In the genomic region with DNA sequence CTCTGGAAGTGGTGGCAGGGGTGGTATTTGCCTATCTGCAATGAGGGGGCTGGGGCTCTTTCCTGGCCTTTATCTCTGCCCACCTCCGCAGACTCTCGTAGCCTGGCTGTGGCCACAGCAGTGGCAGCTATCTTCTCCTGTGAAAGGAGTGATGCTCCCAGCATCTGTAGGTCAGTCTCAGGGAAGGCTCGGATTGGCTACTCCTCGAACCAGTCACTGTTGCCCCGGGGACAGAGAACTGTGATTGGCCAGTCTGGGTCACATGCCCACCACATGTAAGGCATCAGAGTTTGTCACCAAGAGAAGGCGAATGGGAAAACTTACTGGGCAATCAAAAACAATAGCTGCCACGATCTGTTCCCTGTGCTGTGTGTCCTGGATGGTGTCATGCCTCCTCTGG, we compare ENCODE assay signal across 17 cellular contexts. TPM values are rescaled to one million over a fixed set of nuclear protein-coding genes. Genes with fewer than 3 reads are reported as not detected.
DNase-seq lines count a peak whose midpoint lies in the region; ATAC-seq and TF ChIP-seq lines count a peak whose summit lies in the region.
"Had no signal": no experiment of that assay in that cellular context is flagged by ENCODE, and none has a peak within 500 bp of the region (broad histone marks: within the 10 kb centered on the region; RNA-seq: fewer than 3 reads in every experiment).

No MANE protein-coding gene starts in this region.

- no peak overlapping the region for H3K56ac ChIP-seq in IMR-90 (ENCODE audit: extremely low read depth, insufficient read depth, low read length)

- no peaks in the 10 kb centered on the region for H3K36me3 Mint-ChIP-seq in endodermal cell (ENCODE audit: low read depth)

- POLR2A ChIA-PET in IMR-90 (lab: Charles Lee; ENCODE audit: unreplicated experiment): no interaction called here
- POLR2A ChIA-PET in OCI-LY7 (lab: Charles Lee): interaction anchor here (0.5 kb wide), 1 partner anchor 39 kb away, joined by 3 read pairs; no protein-coding TSS in a partner anchor

- BruUV-seq in IMR-90 (replicated peaks; lab: Mats Ljungman, UMichigan) (no TSS peak), OCI-LY7 (replicated peaks; lab: Mats Ljungman, UMichigan) (no TSS peak)

- H4K20me1 ChIP-seq in IMR-90 (ENCODE audit: insufficient read depth, low read length) (no peaks in the 10 kb centered on the region), OCI-LY7 (ENCODE audit: insufficient read depth, low read length) (no peaks in the 10 kb centered on the region)

- H4K8ac ChIP-seq in IMR-90 (ENCODE audit: low read depth in 2 of 2, low read length in 2 of 2): no peak overlapping the region

- no peak overlapping the region for H2BK20ac ChIP-seq in IMR-90 (ENCODE audit: low read depth, low read length)

- no peaks in the 10 kb centered on the region for H3K4me1 ChIP-seq in IMR-90 (ENCODE audit: control insufficient read depth, insufficient read depth, low read length)
- no peaks in the 10 kb centered on the region for H3K4me1 ChIP-seq in OCI-LY7 (ENCODE audit: insufficient read depth, low read length, poor library complexity, severe bottlenecking)
- no peaks in the 10 kb centered on the region for H3K4me1 ChIP-seq in endodermal cell (ENCODE audit: control insufficient read depth, insufficient read depth, low read length)
- peaks cover 0 to 44% (median 22%) of the 10 kb centered on the region in 6 donors for H3K4me1 ChIP-seq in spleen
- H3K4me1 ChIP-seq: BE2C had no signal

- no peak overlapping the region for H2BK15ac ChIP-seq in IMR-90 (ENCODE audit: low read depth, low read length)

- no peak overlapping the region for H3K18ac ChIP-seq in IMR-90 (ENCODE audit: low read depth, low read length)

- H4K91ac ChIP-seq in IMR-90 (ENCODE audit: insufficient read depth, low read depth, low read length): no peak overlapping the region

- no peak overlapping the region for H3K4me3 ChIP-seq in IMR-90 (ENCODE audit: insufficient read depth, low read depth, low read length)
- no peak overlapping the region for H3K4me3 ChIP-seq in OCI-LY7 (ENCODE audit: low read depth, low read length, poor library complexity, severe bottlenecking)
- H3K4me3 ChIP-seq in endodermal cell (ENCODE audit: low read length): no peak overlapping the region
- no peak overlapping the region for H3K4me3 ChIP-seq in spleen

- no peak for TF ChIP-seq RAD21 in IMR-90 (IDR thresholded peaks at IDR 0.05; ENCODE audit: low read length)

- H2BK120ac ChIP-seq in IMR-90 (ENCODE audit: low read depth, low read length): no peak overlapping the region

- H2AK5ac ChIP-seq in IMR-90 (ENCODE audit: low read depth, low read length): no peak overlapping the region

- no peaks in the 10 kb centered on the region for H3K9me1 ChIP-seq in IMR-90 (ENCODE audit: insufficient read depth, low read length)

- no peak overlapping the region for H3K4ac ChIP-seq in IMR-90 (ENCODE audit: low read depth, low read length)

- H4K5ac ChIP-seq in IMR-90 (ENCODE audit: low read depth, low read length): no peak overlapping the region

- no peaks in the 10 kb centered on the region for H3K79me1 ChIP-seq in IMR-90 (ENCODE audit: low read depth in 1 of 2, low read length in 2 of 2)

- no peak overlapping the region for H3K27ac Mint-ChIP-seq in endodermal cell
- H3K27ac Mint-ChIP-seq: CD8-positive, alpha-beta memory T cell had no signal

- CTCF ChIA-PET in IMR-90 (lab: Yijun Ruan, JAX): no interaction called here
- CTCF ChIA-PET in OCI-LY7 (lab: Charles Lee; ENCODE audit: unreplicated experiment): interaction anchor here (1.0 kb wide), 1 partner anchor 143 kb away, joined by 3 read pairs; no protein-coding TSS in a partner anchor

- peaks cover 6% of the 10 kb centered on the region for H3K9me3 Mint-ChIP-seq in endodermal cell
- H3K9me3 Mint-ChIP-seq: CD8-positive, alpha-beta memory T cell had no signal

- H3K14ac ChIP-seq in IMR-90 (replicated peaks; ENCODE audit: low read depth, low read length): no peak overlapping the region

- H3K27me3 ChIP-seq in IMR-90 (ENCODE audit: control insufficient read depth, insufficient read depth, low read length) (peaks cover 19% of the 10 kb centered on the region; the same call in 1 of the 2 replicates), endodermal cell (ENCODE audit: control insufficient read depth, insufficient read depth, low read length, poor library complexity, severe bottlenecking) (no peaks in the 10 kb centered on the region), spleen (replicated peaks in 1 of 7) (peaks cover 0 to 19% (median 0%) of the 10 kb centered on the region in 7 donors)
- H3K27me3 ChIP-seq: BE2C had no signal

- H3K27me3 Mint-ChIP-seq in endodermal cell (ENCODE audit: insufficient read depth): peaks cover 8% of the 10 kb centered on the region

- H3K9me3 ChIP-seq in IMR-90 (ENCODE audit: control insufficient read depth, insufficient read depth, low read length) (no peaks in the 10 kb centered on the region), OCI-LY7 (ENCODE audit: low read length) (no peaks in the 10 kb centered on the region), endodermal cell (ENCODE audit: control insufficient read depth, low read length) (no peaks in the 10 kb centered on the region), spleen (no peaks in the 10 kb centered on the region)
- H3K9me3 ChIP-seq: BE2C had no signal

- no peak overlapping the region for H2BK5ac ChIP-seq in IMR-90 (ENCODE audit: low read depth, low read length, poor library complexity, severe bottlenecking)

- dilution Hi-C loops in IMR-90 (cut with HindIII; ENCODE audit: low sequenced_read_pairs, unreplicated experiment): no loop called here

- in situ Hi-C loops in IMR-90 (cut with MboI; ENCODE audit: low sequenced_read_pairs): no loop called here

- 72% methylated on average over 4 of the region's 7 CpGs; no CpG with 5 or more reads in 1 of the 2 experiments for WGBS in IMR-90 (ENCODE audit: extremely low coverage in 2 of 2, insufficient read length in 1 of 2), 2 experiments
- WGBS in endodermal cell (ENCODE audit: insufficient coverage in 1 of 2, insufficient read length in 1 of 2), 2 experiments: 87 to 94% methylated on average over 6 to 7 of the region's 7 CpGs
- whole genome bisulfite sequencing in spleen, 5 donors: 85 to 95% (median 92%) methylated on average over 3 to 7 of the region's 7 CpGs

- DNase-seq in IMR-90: no peak
- peak; percentile 11 for DNase-seq in OCI-LY7 (ENCODE audit: low spot score)
- peak; percentile 47 for DNase-seq in endodermal cell
- DNase-seq in spleen: peak; percentile 38
- DNase-seq in head of caudate nucleus: no peak
- DNase-seq in NCI-H524 treated with DMSO at 0.1 percent for 48 hours (lab: John Stamatoyannopoulos, UW): no peak
- no peak for DNase-seq in SHP77 (lab: John Stamatoyannopoulos, UW)
- DNase-seq: BE2C; CD8-positive, alpha-beta memory T cell; DND-41; GF-D8; NCI-H146; NCI-H345; NCI-H774; SHP77 treated with DMSO at 0.1 percent for 48 hours had no signal

- no peak overlapping the region for H3K27ac ChIP-seq in IMR-90 (ENCODE audit: insufficient read depth, low read length)
- H3K27ac ChIP-seq in OCI-LY7 (ENCODE audit: low read depth, low read length, poor library complexity, severe bottlenecking): no peak overlapping the region
- H3K27ac ChIP-seq in endodermal cell (ENCODE audit: low read depth, low read length): no peak overlapping the region
- H3K27ac ChIP-seq in spleen: no peak overlapping the region

- H3K36me3 ChIP-seq in IMR-90 (ENCODE audit: control insufficient read depth, insufficient read depth, low read length): no peaks in the 10 kb centered on the region
- H3K36me3 ChIP-seq in OCI-LY7 (ENCODE audit: insufficient read depth, low read length): no peaks in the 10 kb centered on the region
- H3K36me3 ChIP-seq in endodermal cell (ENCODE audit: control insufficient read depth, insufficient read depth, low read length): no peaks in the 10 kb centered on the region
- H3K36me3 ChIP-seq in spleen: no peaks in the 10 kb centered on the region
- H3K36me3 ChIP-seq: BE2C had no signal

- H3K4me1 Mint-ChIP-seq in endodermal cell: peaks cover 2% of the 10 kb centered on the region
- H3K4me1 Mint-ChIP-seq: CD8-positive, alpha-beta memory T cell had no signal

- no peak overlapping the region for H2AK9ac ChIP-seq in IMR-90 (replicated peaks; ENCODE audit: low read depth, low read length, poor library complexity)

- TF ChIP-seq POLR2A in IMR-90 (IDR thresholded peaks at IDR 0.05; ENCODE audit: low read depth, low read length): no peak
- no peak for TF ChIP-seq POLR2A in spleen (IDR thresholded peaks at IDR 0.05)

- H3K4me2 ChIP-seq in IMR-90 (ENCODE audit: low read depth, low read length) (no peak overlapping the region), OCI-LY7 (ENCODE audit: low read length) (no peak overlapping the region; the same call in 1 of the 2 replicates)

- H3K9ac ChIP-seq in IMR-90 (ENCODE audit: low read depth, low read length): no peak overlapping the region
- H3K9ac ChIP-seq in endodermal cell (ENCODE audit: extremely low read depth, low read length, poor library complexity, severe bottlenecking): no peak overlapping the region

- no peak overlapping the region for H3K23ac ChIP-seq in IMR-90 (ENCODE audit: low read depth, low read length)

- no peak overlapping the region for H3K4me3 Mint-ChIP-seq in endodermal cell
- H3K4me3 Mint-ChIP-seq: CD8-positive, alpha-beta memory T cell had no signal

- no peak for ATAC-seq in IMR-90 (ENCODE audit: low read depth)
- ATAC-seq: Panc1 had no signal

- no peak for TF ChIP-seq CTCF in IMR-90 (conservative IDR thresholded peaks at IDR 0.05; ENCODE audit: low read depth, low read length)
- TF ChIP-seq CTCF in OCI-LY7 (conservative IDR thresholded peaks at IDR 0.05; ENCODE audit: low read length): no peak
- no peak for TF ChIP-seq CTCF in endodermal cell (conservative IDR thresholded peaks at IDR 0.05)
- TF ChIP-seq CTCF in spleen (IDR thresholded peaks at IDR 0.05 in 8 of 11, conservative IDR thresholded peaks at IDR 0.05 in 3 of 11): no peak

- no peaks in the 10 kb centered on the region for H3K79me2 ChIP-seq in OCI-LY7 (ENCODE audit: insufficient read depth, low read depth, low read length)

- H3K9me2 ChIP-seq in OCI-LY7 (ENCODE audit: insufficient read depth, low read length): no peaks in the 10 kb centered on the region

- intact Hi-C loops in IMR-90 (cut with micrococcal nuclease) (no loop called here), OCI-LY7 (cut with micrococcal nuclease; ENCODE audit: unreplicated experiment) (loop anchor here (10.0 kb wide), 1 partner anchor 284 kb away; no protein-coding TSS in a partner anchor), spleen (cut with DNase I; ENCODE audit: low total_unique reads) (no loop called here), head of caudate nucleus (cut with DNase I) (no loop called here)

- H2AFZ ChIP-seq in IMR-90 (replicated peaks; ENCODE audit: low read length, poor library complexity) (no peak overlapping the region), OCI-LY7 (ENCODE audit: low read length) (no peak overlapping the region)

RNA-seq across cellular contexts. Expression of a gene that starts 30.1 kb away (rescaled TPM):
- total RNA-seq in IMR-90 (2012; rRNA removed) (not detected in 2 replicates), OCI-LY7 (2022) (0.21 TPM in 1 of 2 replicates, not detected in the other), endodermal cell (10 to 100 TPM; 15.3 to 17.0 TPM), spleen (100 to 1,000 TPM in 2 of 7 donors, 10 to 100 TPM in 5; 62.5 to 145 (median 68.7) TPM)
- polyA plus RNA-seq in IMR-90 (2012; rRNA removed) (not detected in 2 replicates), spleen (10 to 100 TPM in 1 of 3 donors, 1 to 10 TPM in 2; 6.0 to 18.3 (median 6.7) TPM)
- polyA plus RNA-seq in IMR-90 (2012; cell fraction: cytosol; rRNA removed): not detected in 2 replicates
- not detected in 2 replicates for polyA plus RNA-seq in IMR-90 (2012; cell fraction: nucleus; rRNA removed; ENCODE audit: low replicate concordance)
- total RNA-seq in OCI-LY7 (2014; rRNA removed; shearing (Covaris generic)): 0.05 and 0.09 TPM in 2 replicates
- 3.0 TPM for polyA plus RNA-seq in endodermal cell (2013, experiment 1 of 2)
- polyA plus RNA-seq in endodermal cell (2013, experiment 2 of 2): 2.2 TPM
- total RNA-seq: CD8-positive, alpha-beta memory T cell had no signal
- polyA plus RNA-seq: AG04450; CD8-positive, alpha-beta memory T cell had no signal

Comparison
In these comparisons a context has a peak if more than half of its experiments do, and no peak if none do; other contexts are left out.
1. DNase-seq: peak in OCI-LY7 (single experiment), endodermal cell (single experiment) and spleen (single experiment); none in IMR-90 (single experiment), head of caudate nucleus (0 of 42), NCI-H524 treated with DMSO at 0.1 percent for 48 hours (single experiment) and SHP77 (0 of 2).
2. RNA of a gene that starts 30.1 kb away (total RNA-seq): 62.5 to 145 TPM in spleen and 15.3 to 17.0 TPM in endodermal cell; 0.05 to 0.21 TPM in OCI-LY7 and not detected in IMR-90; every median in the first group is over 10 times any median in the second.